In genomic region chr3:31536417-31536991, GRCh38 we compare ENCODE assay signal across 8 cellular contexts. TPM values are rescaled to one million over a fixed set of nuclear protein-coding genes. Genes with fewer than 3 reads are reported as not detected.
DNase-seq lines count a peak whose midpoint lies in the region; ATAC-seq, FAIRE-seq and TF ChIP-seq lines count a peak whose summit lies in the region.

No MANE protein-coding gene starts in this region.

- H4K20me1 ChIP-seq in Loucy (ENCODE audit: insufficient read depth, low read length, poor library complexity, severe bottlenecking) (peaks cover 75% of the 10 kb centered on the region), GM12878 (ENCODE audit: control insufficient read depth, insufficient read depth) (no peaks in the 10 kb centered on the region)

- H3K27ac Mint-ChIP-seq in Caco-2 (ENCODE audit: unreplicated experiment) (no peak overlapping the region), natural killer cell (peak overlapping the region; percentile 40 to 74)

- H3K27me3 Mint-ChIP-seq in Caco-2 (ENCODE audit: insufficient read depth, unreplicated experiment): no peaks in the 10 kb centered on the region
- H3K27me3 Mint-ChIP-seq in natural killer cell (ENCODE audit: low read depth in 2 of 2): no peaks in the 10 kb centered on the region

- H3K9me2 ChIP-seq in Loucy (replicated peaks; ENCODE audit: low read depth, low read length): no peaks in the 10 kb centered on the region

- CTCF ChIA-PET in Caco-2 (lab: Charles Lee) (interaction anchor here (0.6 to 1.0 kb wide), 2 partner anchors 9 to 26 kb away, joined by 3 read pairs; no protein-coding TSS in a partner anchor), GM12878 (lab: Yijun Ruan, JAX) (interaction anchor here (0.6 to 2.4 kb wide), 8 partner anchors 9 to 287 kb away, joined by 3 to 15 read pairs (median 4); no protein-coding TSS in a partner anchor), RWPE1 (lab: Yijun Ruan, JAX) (no interaction called here)

- DNase-seq in Caco-2 (no peak), GM12878 (ENCODE audit: low read depth, low spot score) (no peak), natural killer cell (no peak), cerebellar nuclear complex (lab: John Stamatoyannopoulos, UW) (no peak), cortex of kidney (lab: John Stamatoyannopoulos, UW) (no peak), ACHN (no peak), RWPE1 (ENCODE audit: low spot score) (no peak)

- H3K4me1 ChIP-seq in Caco-2: peaks cover 39% of the 10 kb centered on the region
- peaks cover 9% of the 10 kb centered on the region for H3K4me1 ChIP-seq in Loucy (ENCODE audit: insufficient read depth, low read length, poor library complexity, severe bottlenecking)
- H3K4me1 ChIP-seq in GM12878 (ENCODE audit: control insufficient read depth, insufficient read depth, low read length): peaks cover 5% of the 10 kb centered on the region; the same call in 1 of the 2 replicates

- no peak for TF ChIP-seq POLR2A in GM12878 (IDR thresholded peaks at IDR 0.05; ENCODE audit: low read depth, low read length)

- H3K9ac ChIP-seq in Loucy (ENCODE audit: low read depth, low read length, poor library complexity, severe bottlenecking): peak overlapping the region; percentile 99
- no peak overlapping the region for H3K9ac ChIP-seq in GM12878 (ENCODE audit: control insufficient read depth, insufficient read depth, low read length)

- POLR2A ChIA-PET in Caco-2 (lab: Charles Lee): no interaction called here
- POLR2A ChIA-PET in GM12878 (lab: Charles Lee): interaction anchor here (0.6 to 1.7 kb wide), 3 partner anchors 10 to 310 kb away, joined by 3 to 10 read pairs (median 4); no protein-coding TSS in a partner anchor
- POLR2A ChIA-PET in RWPE1 (lab: Yijun Ruan, JAX; ENCODE audit: low non-redundant PET): no interaction called here

- H3K36me3 Mint-ChIP-seq in Caco-2 (ENCODE audit: insufficient read depth, unreplicated experiment) (peaks cover 16% of the 10 kb centered on the region), natural killer cell (no peaks in the 10 kb centered on the region)

- no peaks in the 10 kb centered on the region for H3K9me3 ChIP-seq in Caco-2
- H3K9me3 ChIP-seq in Loucy (ENCODE audit: insufficient read depth, low read depth, low read length): no peaks in the 10 kb centered on the region
- peaks cover 1% of the 10 kb centered on the region; the same call in 2 of the 3 replicates for H3K9me3 ChIP-seq in GM12878 (replicated peaks; ENCODE audit: control insufficient read depth, insufficient read depth, low read length)

- H3K27me3 ChIP-seq in Caco-2 (replicated peaks; ENCODE audit: control insufficient read depth, insufficient read depth, low read length) (no peaks in the 10 kb centered on the region), Loucy (ENCODE audit: insufficient read depth, low read length, poor library complexity, severe bottlenecking) (peaks cover 83% of the 10 kb centered on the region), GM12878 (replicated peaks in 1 of 2; ENCODE audit: control insufficient read depth in 2 of 2, insufficient read depth in 2 of 2, low read length in 1 of 2) (no peaks in the 10 kb centered on the region)

- H3K79me2 ChIP-seq in Loucy (ENCODE audit: insufficient read depth, low read length) (peaks cover 95% of the 10 kb centered on the region), GM12878 (ENCODE audit: control insufficient read depth, insufficient read depth, low read length) (peaks cover 91% of the 10 kb centered on the region)

- SMC1A ChIA-PET in GM12878 (lab: Charles Lee; ENCODE audit: uncharacterized antibody, unreplicated experiment): interaction anchor here (0.7 to 2.9 kb wide), 19 partner anchors 9 to 323 kb away, joined by 3 to 24 read pairs (median 3); no protein-coding TSS in a partner anchor

- H3K4me2 ChIP-seq in Loucy (ENCODE audit: low read depth, low read length, poor library complexity, severe bottlenecking): peak overlapping the region; percentile 95
- peak overlapping the region; percentile 80 for H3K4me2 ChIP-seq in GM12878 (ENCODE audit: control insufficient read depth, insufficient read depth)

- H2AFZ ChIP-seq in Loucy (ENCODE audit: low read length) (no peak overlapping the region), GM12878 (ENCODE audit: control insufficient read depth, low read depth, low read length) (no peak overlapping the region)

- H3F3A ChIP-seq in Loucy (ENCODE audit: low read depth): peaks cover 20% of the 10 kb centered on the region

- TF ChIP-seq EP300 in GM12878 (IDR thresholded peaks at IDR 0.05; ENCODE audit: borderline replicate concordance in 1 of 2, control insufficient read depth in 1 of 2, low read depth in 2 of 2, low read length in 2 of 2): no peak

- RAD21 ChIA-PET in GM12878 (lab: Charles Lee; ENCODE audit: unreplicated experiment): interaction anchor here (0.7 to 2.1 kb wide), 11 partner anchors 9 to 318 kb away, joined by 3 to 13 read pairs (median 3); no protein-coding TSS in a partner anchor

- no peak for TF ChIP-seq RAD21 in GM12878 (IDR thresholded peaks at IDR 0.05; ENCODE audit: insufficient read depth, low read depth, low read length)

- intact Hi-C loops in Caco-2 (cut with micrococcal nuclease; ENCODE audit: unreplicated experiment) (loop anchor here (10.0 kb wide), 1 partner anchor 602 kb away; no protein-coding TSS in a partner anchor), GM12878 (cut with micrococcal nuclease; ENCODE audit: unreplicated experiment) (loop anchor here (10.0 kb wide), 1 partner anchor 228 kb away; no protein-coding TSS in a partner anchor), natural killer cell (cut with micrococcal nuclease) (loop anchor here (10.0 kb wide), 1 partner anchor 1148 kb away; the partner anchor contains the start of gene CNOT10)

- 16% methylated on average over 3 of the region's 3 CpGs for WGBS in GM12878 (ENCODE audit: insufficient coverage, insufficient replicate concordance, low lambda C conversion rate, missing lambda C conversion rate)

- in situ Hi-C loops in GM12878 (cut with MboI) (loop anchor here (10.0 kb wide), 1 partner anchor 292 kb away; no protein-coding TSS in a partner anchor), ACHN (cut with HindIII; ENCODE audit: low pct_ligation_motif_present, low pct_unique_long_range_greater_than_20kb, low sequenced_read_pairs) (no loop called here)

- H3K4me1 Mint-ChIP-seq in Caco-2 (ENCODE audit: low read depth, unreplicated experiment): peaks cover 12% of the 10 kb centered on the region
- H3K4me1 Mint-ChIP-seq in natural killer cell: peaks cover 64 to 71% of the 10 kb centered on the region in 2 donors

- no peak overlapping the region for H3K4me3 ChIP-seq in Caco-2 (ENCODE audit: low read depth, low read length)
- H3K4me3 ChIP-seq in Loucy (ENCODE audit: low read length, poor library complexity, severe bottlenecking): peak overlapping the region; percentile 88
- H3K4me3 ChIP-seq in GM12878: peak overlapping the region; percentile 68

- no peak for ATAC-seq in GM12878
- no peak for ATAC-seq in natural killer cell

- no peaks in the 10 kb centered on the region for H3K36me3 ChIP-seq in Caco-2 (ENCODE audit: control insufficient read depth, insufficient read depth, low read length)
- peaks cover 79% of the 10 kb centered on the region for H3K36me3 ChIP-seq in Loucy (ENCODE audit: insufficient read depth, low read length)
- no peaks in the 10 kb centered on the region; a peak in 1 of 4 replicates for H3K36me3 ChIP-seq in GM12878 (ENCODE audit: control insufficient read depth in 2 of 2, insufficient read depth in 2 of 2, low read length in 1 of 2)

- H3K27ac ChIP-seq in GM12878 (ENCODE audit: control insufficient read depth, insufficient read depth): no peak overlapping the region; the same call in 1 of the 2 replicates
- H3K27ac ChIP-seq in RWPE1: no peak overlapping the region

- no peak for FAIRE-seq in GM12878 (lab: Jason Lieb, UNC)

- BruUV-seq in Caco-2 (replicated peaks; lab: Mats Ljungman, UMichigan) (no TSS peak), GM12878 (replicated peaks; lab: Mats Ljungman, UMichigan) (no TSS peak)

- TF ChIP-seq CTCF in Caco-2 (IDR thresholded peaks at IDR 0.05; ENCODE audit: insufficient read depth in 1 of 2, low read depth in 1 of 2, low read length in 1 of 2, severe bottlenecking in 1 of 2, unreplicated experiment in 1 of 2): no peak
- TF ChIP-seq CTCF in Loucy (conservative IDR thresholded peaks at IDR 0.05; ENCODE audit: low read length): no peak
- no peak for TF ChIP-seq CTCF in GM12878 (IDR thresholded peaks at IDR 0.05 in 2 of 3, conservative IDR thresholded peaks at IDR 0.05 in 1 of 3; ENCODE audit: control insufficient read depth in 2 of 3, extremely low read depth in 1 of 3, insufficient read depth in 1 of 3, low read depth in 3 of 3, low read length in 3 of 3)
- no peak for TF ChIP-seq CTCF in natural killer cell (IDR thresholded peaks at IDR 0.05)
- no peak for TF ChIP-seq CTCF in RWPE1 (conservative IDR thresholded peaks at IDR 0.05; ENCODE audit: low read depth)

- H3K9me3 Mint-ChIP-seq in Caco-2 (ENCODE audit: unreplicated experiment) (no peaks in the 10 kb centered on the region), natural killer cell (no peaks in the 10 kb centered on the region)

- H3K4me3 Mint-ChIP-seq in Caco-2 (ENCODE audit: unreplicated experiment) (peak overlapping the region; percentile 46), natural killer cell (peak overlapping the region; percentile 85)

TF ChIP-seq in GM12878, 131 proteins besides CTCF, POLR2A, EP300 and RAD21 (continues in another document):
- TF ChIP-seq PAX8 (IDR thresholded peaks at IDR 0.05): no peak
- 0 out of 2 replicates have a peak, but pooled peaks have one; percentile 52 for TF ChIP-seq NBN (IDR thresholded peaks at IDR 0.05)
- TF ChIP-seq CREM (IDR thresholded peaks at IDR 0.05; ENCODE audit: low read depth): peak; percentile 60

RNA-seq across cellular contexts. Expression of gene STT3B, which starts 3.8 kb away (rescaled TPM):
- total RNA-seq in Caco-2 (2022) (162 and 165 TPM in 2 replicates), GM12878 (2014; rRNA removed) (93.5 and 99.7 TPM in 2 replicates), GM12878 (2014; rRNA removed; fragmentation: Illumina TruSeq; extraction: Trizol) (125 and 135 TPM in 2 replicates), GM12878 (2021) (83.9 and 87.3 TPM in 2 replicates), natural killer cell (100 to 1,000 TPM in 1 of 3 donors, 10 to 100 TPM in 2; 83.4 to 132 (median 99.0) TPM)
- total RNA-seq in GM12878 (2013; cell fraction: nucleolus; rRNA removed): 279 and 287 TPM in 2 replicates
- 51.0 TPM for polyA plus RNA-seq in GM12878 (2011; ENCODE audit: low read depth)
- polyA plus RNA-seq in GM12878 (2011; rRNA removed) (208 and 308 TPM in 2 replicates), GM12878 (2014; fragmentation: Illumina TruSeq; extraction: Trizol) (80.0 and 89.8 TPM in 2 replicates), GM12878 (2014; fragmentation: Nextera tagmentation; extraction: Ambion mirVana) (10 to 100 TPM; 19.9 to 29.3 TPM), GM12878 (2014; rRNA removed) (55.9 and 71.1 TPM in 2 replicates), GM12878 (2016; fragmentation: Nextera tagmentation; extraction: Ambion mirVana) (10 to 100 TPM; 29.9 to 79.2 TPM)
- 76.6 and 78.3 TPM in 2 replicates for polyA plus RNA-seq in GM12878 (2011; cell fraction: cytosol; rRNA removed)
- polyA plus RNA-seq in GM12878 (2011; cell fraction: nucleus; rRNA removed): 99.2 and 113 TPM in 2 replicates
- 73.1 and 105 TPM in 2 replicates for polyA plus RNA-seq in GM12878 (2012)
- polyA minus RNA-seq in GM12878 (2011; rRNA and poly(A)+ RNA removed): 213 and 270 TPM in 2 replicates
- 78.4 and 86.4 TPM in 2 replicates for polyA minus RNA-seq in GM12878 (2011; cell fraction: cytosol; rRNA and poly(A)+ RNA removed)
- polyA minus RNA-seq in GM12878 (2011; cell fraction: nucleus; rRNA and poly(A)+ RNA removed): 110 and 166 TPM in 2 replicates
